In genomic region chr11:65499713-65500261, GRCh38 we compare ENCODE assay signal across 8 cellular contexts. TPM values are rescaled to one million over a fixed set of nuclear protein-coding genes. Genes with fewer than 3 reads are reported as not detected.
DNase-seq lines count a peak whose midpoint lies in the region; ATAC-seq and TF ChIP-seq lines count a peak whose summit lies in the region.

No MANE protein-coding gene starts in this region.

- TF ChIP-seq POLR2A in gastrocnemius medialis (IDR thresholded peaks at IDR 0.05), result no peak

- no peaks in the 10 kb centered on the region for H3K27me3 ChIP-seq in PC-3 (ENCODE audit: low read length)
- no peaks in the 10 kb centered on the region for H3K27me3 ChIP-seq in gastrocnemius medialis

- ATAC-seq in PC-3 (no peak), gastrocnemius medialis (no peak), GM18517 (IDR thresholded peaks at IDR 0.05; ENCODE audit: unreplicated experiment) (no peak)

- H3K4me1 Mint-ChIP-seq in activated CD4-positive, alpha-beta memory T cell treated with anti-CD3 and anti-CD28 coated beads for 36 hours (ENCODE audit: low read depth), result peaks cover 24% of the 10 kb centered on the region

- DNase-seq in G401 (ENCODE audit: low spot score) (peak; percentile 27), PC-3 (no peak), fibroblast of pulmonary artery (ENCODE audit: low read depth) (no peak), gastrocnemius medialis (no peak)
- no peak for DNase-seq in activated CD4-positive, alpha-beta memory T cell treated with anti-CD3 and anti-CD28 coated beads for 36 hours
- DNase-seq in activated CD4-positive, alpha-beta T cell treated with anti-CD3 and anti-CD28 coated beads for 4 hours, result no peak
- DNase-seq in activated naive CD4-positive, alpha-beta T cell (lab: John Stamatoyannopoulos, UW), result no peak

- H3K4me3 Mint-ChIP-seq in activated CD4-positive, alpha-beta memory T cell treated with anti-CD3 and anti-CD28 coated beads for 36 hours, result no peak overlapping the region

- H4K20me1 ChIP-seq in PC-3 (ENCODE audit: low read length), result peaks cover 58% of the 10 kb centered on the region

- H3K4me1 ChIP-seq in PC-3 (ENCODE audit: insufficient read depth, low read length) (peaks cover 47% of the 10 kb centered on the region), gastrocnemius medialis (peaks cover 28 to 30% of the 10 kb centered on the region in 2 donors)

- H3K36me3 Mint-ChIP-seq in activated CD4-positive, alpha-beta memory T cell treated with anti-CD3 and anti-CD28 coated beads for 36 hours, result peaks cover 3% of the 10 kb centered on the region

- H3K9me2 ChIP-seq in PC-3 (replicated peaks; ENCODE audit: low read length), result no peaks in the 10 kb centered on the region

- peak overlapping the region; percentile 90 for H3K4me2 ChIP-seq in PC-3 (ENCODE audit: low read length)

- peaks cover 55% of the 10 kb centered on the region for H3K36me3 ChIP-seq in PC-3 (ENCODE audit: low read depth, low read length)
- peaks cover 24 to 50% of the 10 kb centered on the region in 2 donors for H3K36me3 ChIP-seq in gastrocnemius medialis

- no peaks in the 10 kb centered on the region for H3K9me3 Mint-ChIP-seq in activated CD4-positive, alpha-beta memory T cell treated with anti-CD3 and anti-CD28 coated beads for 36 hours

- CTCF ChIA-PET in PC-3 (lab: Charles Lee), result interaction anchor here (0.7 to 1.0 kb wide), 2 partner anchors 29 to 168 kb away, joined by 3 to 4 read pairs; no protein-coding TSS in a partner anchor
- CTCF ChIA-PET in activated CD4-positive, alpha-beta memory T cell treated with anti-CD3 and anti-CD28 coated beads for 36 hours (lab: Charles Lee), result interaction anchor here (1.1 to 5.5 kb wide), 9 partner anchors 11 to 83 kb away, joined by 3 to 52 read pairs (median 23); partner anchors contain the start of gene NEAT1

- POLR2A ChIA-PET in PC-3 (lab: Charles Lee; ENCODE audit: unreplicated experiment), result interaction anchor here (0.5 to 3.0 kb wide), 16 partner anchors 8 to 1182 kb away, joined by 3 to 40 read pairs (median 6); partner anchors contain the start of genes NEAT1, PRDX5 and SCYL1
- POLR2A ChIA-PET in activated CD4-positive, alpha-beta memory T cell treated with anti-CD3 and anti-CD28 coated beads for 36 hours (lab: Charles Lee), result interaction anchor here (0.7 to 26.8 kb wide), 20 partner anchors 4 to 210 kb away, joined by 3 to 4089 read pairs (median 10); partner anchors contain the start of genes DPF2, FRMD8, MALAT1 and NEAT1

- peaks cover 56% of the 10 kb centered on the region for H3F3A ChIP-seq in PC-3 (ENCODE audit: low read length, unreplicated experiment)

- BruUV-seq in PC-3 (replicated peaks; lab: Mats Ljungman, UMichigan), result TSS peak; percentile 4

- peak overlapping the region; percentile 97 for H3K9ac ChIP-seq in PC-3 (ENCODE audit: low read length)

- peaks cover 82% of the 10 kb centered on the region for H3K79me2 ChIP-seq in PC-3 (ENCODE audit: low read length)

- TF ChIP-seq CTCF in PC-3 (conservative IDR thresholded peaks at IDR 0.05; ENCODE audit: low read depth, low read length) (no peak), fibroblast of pulmonary artery (IDR thresholded peaks at IDR 0.05; ENCODE audit: low read length, missing control alignments) (no peak), gastrocnemius medialis (IDR thresholded peaks at IDR 0.05 in 4 of 5, conservative IDR thresholded peaks at IDR 0.05 in 1 of 5) (no peak)

- H3K9me3 ChIP-seq in PC-3 (ENCODE audit: low read length) (no peaks in the 10 kb centered on the region), gastrocnemius medialis (no peaks in the 10 kb centered on the region)

- H3K27ac ChIP-seq in PC-3 (ENCODE audit: low read length), result peak overlapping the region; percentile 95
- peak overlapping the region; percentile 91 to 99 (median 94) for H3K27ac ChIP-seq in gastrocnemius medialis

- intact Hi-C loops in PC-3 (cut with micrococcal nuclease), result no loop called here
- intact Hi-C loops in gastrocnemius medialis (cut with DNase I; ENCODE audit: low total_unique reads), result no loop called here
- intact Hi-C loops in activated CD4-positive, alpha-beta memory T cell treated with anti-CD3 and anti-CD28 coated beads for 36 hours (cut with micrococcal nuclease), result no loop called here

- H3K4me3 ChIP-seq in PC-3 (ENCODE audit: low read length), result peak overlapping the region; percentile 95
- H3K4me3 ChIP-seq in fibroblast of pulmonary artery (replicated peaks; ENCODE audit: low read depth, low read length), result peak overlapping the region; percentile 89
- peak overlapping the region; percentile 81 to 93 (median 91) for H3K4me3 ChIP-seq in gastrocnemius medialis

- no peak overlapping the region for H2AFZ ChIP-seq in PC-3 (ENCODE audit: low read length)

- in situ Hi-C loops in G401 (cut with HindIII; ENCODE audit: low sequenced_read_pairs) (loop anchor here (25.0 kb wide), 1 partner anchor 137 kb away; the partner anchor contains the start of gene TIGD3), gastrocnemius medialis (cut with MboI; ENCODE audit: low sequenced_read_pairs in 4 of 4) (loop anchor here in 1 of 4 donors (10.0 kb wide), 1 partner anchor 75 kb away; the partner anchor contains the start of gene NEAT1)

- H3K27me3 Mint-ChIP-seq in activated CD4-positive, alpha-beta memory T cell treated with anti-CD3 and anti-CD28 coated beads for 36 hours, result peaks cover 14% of the 10 kb centered on the region

- H3K27ac Mint-ChIP-seq in activated CD4-positive, alpha-beta memory T cell treated with anti-CD3 and anti-CD28 coated beads for 36 hours, result no peak overlapping the region

RNA-seq across cellular contexts. Expression of gene MALAT1, which starts 0.9 kb away (rescaled TPM):
- 166 and 288 TPM in 2 replicates for total RNA-seq in G401 (2014; rRNA removed; shearing (Covaris generic))
- total RNA-seq in PC-3 (2014; rRNA removed) (1,345 and 2,062 TPM in 2 replicates), gastrocnemius medialis (1,000 to 10,000 TPM in 3 of 4 donors, 100 to 1,000 TPM in 1; 874 to 6,745 (median 1,938) TPM)
- total RNA-seq in activated CD4-positive, alpha-beta memory T cell treated with anti-CD3 and anti-CD28 coated beads for 36 hours, result 1,000 to 10,000 TPM; 8,046 to 8,888 TPM

RNA-seq across cellular contexts. Expression of gene SCYL1, which starts 25.1 kb away (rescaled TPM):
- total RNA-seq in G401 (2014; rRNA removed; shearing (Covaris generic)), result 77.6 and 80.4 TPM in 2 replicates
- 201 and 262 TPM in 2 replicates for total RNA-seq in PC-3 (2014; rRNA removed)
- 100 to 1,000 TPM; 120 to 162 (median 133) TPM for total RNA-seq in gastrocnemius medialis
- total RNA-seq in activated CD4-positive, alpha-beta memory T cell treated with anti-CD3 and anti-CD28 coated beads for 36 hours, result 10 to 100 TPM; 67.8 to 69.8 TPM

RNA-seq across cellular contexts. Expression of gene LTBP3, which starts 58.4 kb away (rescaled TPM):
- 32.5 and 53.2 TPM in 2 replicates for total RNA-seq in G401 (2014; rRNA removed; shearing (Covaris generic))
- total RNA-seq in PC-3 (2014; rRNA removed) (197 and 233 TPM in 2 replicates), gastrocnemius medialis (10 to 100 TPM; 18.5 to 56.6 (median 35.6) TPM)
- 10 to 100 TPM; 60.7 to 63.3 TPM for total RNA-seq in activated CD4-positive, alpha-beta memory T cell treated with anti-CD3 and anti-CD28 coated beads for 36 hours
